Comparison of ENCODE assay signal across 11 cellular contexts in genomic region chr3:150074697-150075416, GRCh38.
DNase-seq lines count a peak whose midpoint lies in the region; ATAC-seq lines count a peak whose summit lies in the region.
"Had no signal": no experiment of that assay in that cellular context is flagged by ENCODE, and none has a peak within 500 bp of the region (broad histone marks: within the 10 kb centered on the region; RNA-seq: fewer than 3 reads in every experiment).

No MANE protein-coding gene starts in this region.

- peaks cover 2% of the 10 kb centered on the region for H3K9me3 Mint-ChIP-seq in memory B cell
- no peaks in the 10 kb centered on the region for H3K9me3 Mint-ChIP-seq in effector memory CD8-positive, alpha-beta T cell

- H3K4me1 Mint-ChIP-seq in memory B cell, result peaks cover 9% of the 10 kb centered on the region
- H3K4me1 Mint-ChIP-seq in effector memory CD8-positive, alpha-beta T cell (ENCODE audit: low read depth in 2 of 2), result peaks cover 0 to 3% of the 10 kb centered on the region in 2 donors

- ATAC-seq in GM18511 (IDR thresholded peaks at IDR 0.05; ENCODE audit: unreplicated experiment), result peak; percentile 66
- ATAC-seq in GM21619 (IDR thresholded peaks at IDR 0.05; ENCODE audit: unreplicated experiment), result peak; percentile 69
- ATAC-seq in HG03354 (IDR thresholded peaks at IDR 0.05; ENCODE audit: poor library complexity, severe bottlenecking, unreplicated experiment), result peak; percentile 74
- no peak for ATAC-seq in memory B cell (ENCODE audit: low read depth)
- no peak for ATAC-seq in effector memory CD8-positive, alpha-beta T cell (replicated peaks)

- H3K4me3 Mint-ChIP-seq in memory B cell, result peak overlapping the region; percentile 49
- H3K4me3 Mint-ChIP-seq in effector memory CD8-positive, alpha-beta T cell, result no peak overlapping the region

- no peaks in the 10 kb centered on the region for H3K36me3 Mint-ChIP-seq in memory B cell
- no peaks in the 10 kb centered on the region for H3K36me3 Mint-ChIP-seq in effector memory CD8-positive, alpha-beta T cell (ENCODE audit: insufficient read depth)

- H3K27me3 Mint-ChIP-seq in memory B cell, result peaks cover 8% of the 10 kb centered on the region
- H3K27me3 Mint-ChIP-seq in effector memory CD8-positive, alpha-beta T cell, result peaks cover 31 to 40% of the 10 kb centered on the region in 2 donors

- no peak for DNase-seq in memory B cell (ENCODE audit: low spot score in 2 of 2)
- no peak for DNase-seq in NCI-H2171 (lab: John Stamatoyannopoulos, UW)
- no peak for DNase-seq in GM19238 (ENCODE audit: insufficient read length, low spot score)
- no peak for DNase-seq in NK-92 treated with Interleukin-12 subunit alpha and Interleukin-12 subunit beta, amount 100 ng/mL, for 24 hours (lab: John Stamatoyannopoulos, UW)
- no peak for DNase-seq in effector memory CD8-positive, alpha-beta T cell
- DNase-seq: mesendoderm, NCI-H146, PC-9 had no signal

- no peak overlapping the region for H3K27ac Mint-ChIP-seq in memory B cell
- no peak overlapping the region for H3K27ac Mint-ChIP-seq in effector memory CD8-positive, alpha-beta T cell

Comparison
In these comparisons a context has a peak if more than half of its experiments do, and no peak if none do; other contexts are left out.
1. ATAC-seq: peak in GM18511 (single experiment), GM21619 (single experiment) and HG03354 (single experiment); none in memory B cell (single experiment) and effector memory CD8-positive, alpha-beta T cell (single experiment).